Comparison of ENCODE assay signal across 8 cellular contexts in genomic region chr11:31817621-31818493, GRCh38. TPM values are rescaled to one million over a fixed set of nuclear protein-coding genes. Genes with fewer than 3 reads are reported as not detected.
DNase-seq lines count a peak whose midpoint lies in the region; ATAC-seq, FAIRE-seq and TF ChIP-seq lines count a peak whose summit lies in the region.

No MANE protein-coding gene starts in this region.

- H3K79me2 ChIP-seq in keratinocyte (ENCODE audit: control insufficient read depth, insufficient read depth, low read length): no peaks in the 10 kb centered on the region

- H3K9me3 Mint-ChIP-seq in stimulated activated naive B cell treated with anti-CD40 and anti-IgM and Interleukin-4, amounts not matched to agents 10 μg/mL and 1 μg/mL and 100 μg/mL, for 72 hours: peaks cover 0 to 12% of the 10 kb centered on the region in 2 donors
- peaks cover 0 to 45% (median 30%) of the 10 kb centered on the region in 7 donors for H3K9me3 Mint-ChIP-seq in CD14-positive monocyte

- H3K36me3 Mint-ChIP-seq in stimulated activated naive B cell treated with anti-CD40 and anti-IgM and Interleukin-4, amounts not matched to agents 10 μg/mL and 1 μg/mL and 100 μg/mL, for 72 hours: peaks cover 5 to 6% of the 10 kb centered on the region in 2 donors
- peaks cover 0 to 4% of the 10 kb centered on the region in 2 donors for H3K36me3 Mint-ChIP-seq in CD14-positive monocyte

- H3K36me3 ChIP-seq in keratinocyte (ENCODE audit: control insufficient read depth in 2 of 2, extremely low read depth in 1 of 2, insufficient read depth in 2 of 2, low read length in 2 of 2): no peaks in the 10 kb centered on the region

- ATAC-seq in stimulated activated naive B cell treated with anti-CD40 and anti-IgM and Interleukin-4, amounts not matched to agents 10 μg/mL and 1 μg/mL and 100 μg/mL, for 72 hours (replicated peaks): no peak
- ATAC-seq in GM18858 (IDR thresholded peaks at IDR 0.05; ENCODE audit: unreplicated experiment): no peak

- H3K4me3 ChIP-seq in keratinocyte (ENCODE audit: control insufficient read depth in 2 of 3, extremely low read depth in 1 of 3, insufficient read depth in 2 of 3, low read depth in 1 of 3, low read length in 3 of 3): peak overlapping the region; percentile 6 to 53 (median 39)

- peaks cover 21 to 59% of the 10 kb centered on the region in 2 donors for H3K4me1 Mint-ChIP-seq in stimulated activated naive B cell treated with anti-CD40 and anti-IgM and Interleukin-4, amounts not matched to agents 10 μg/mL and 1 μg/mL and 100 μg/mL, for 72 hours
- peaks cover 32% of the 10 kb centered on the region for H3K4me1 Mint-ChIP-seq in CD14-positive monocyte

- H3K4me3 Mint-ChIP-seq in stimulated activated naive B cell treated with anti-CD40 and anti-IgM and Interleukin-4, amounts not matched to agents 10 μg/mL and 1 μg/mL and 100 μg/mL, for 72 hours: peak overlapping the region in 1 of 2 donors; percentile 60
- peak overlapping the region in 1 of 2 donors; percentile 86 for H3K4me3 Mint-ChIP-seq in CD14-positive monocyte

- H3K4me1 ChIP-seq in keratinocyte (ENCODE audit: control insufficient read depth, extremely low read depth, insufficient read depth, low read length): peaks cover 21% of the 10 kb centered on the region

- intact Hi-C loops in CD14-positive monocyte (cut with micrococcal nuclease): no loop called here

- dilution Hi-C loops in keratinocyte (cut with MboI; ENCODE audit: extremely low pct_ligation_motif_present, low sequenced_read_pairs): no loop called here

- H3K9me3 ChIP-seq in keratinocyte (ENCODE audit: control insufficient read depth, low read depth, low read length): no peaks in the 10 kb centered on the region

- FAIRE-seq in keratinocyte (lab: Jason Lieb, UNC): no peak

- no peak overlapping the region for H3K9ac ChIP-seq in keratinocyte (ENCODE audit: control insufficient read depth, extremely low read depth, insufficient read depth, low read length)

- DNase-seq in activated CD8-positive, alpha-beta memory T cell treated with anti-CD3 and anti-CD28 coated beads for 24 hours: peak; percentile 60
- no peak for DNase-seq in activated CD8-positive, alpha-beta memory T cell treated with anti-CD3 and anti-CD28 coated beads, Interleukin-2, amount 50 U/mL, for 48 hours
- peak; percentile 85 for DNase-seq in astrocyte of the hippocampus (ENCODE audit: low read depth, low spot score)
- no peak for DNase-seq in keratinocyte (ENCODE audit: low read depth, low spot score)
- DNase-seq in stimulated activated naive B cell treated with anti-CD40 and anti-IgM and Interleukin-4, amounts not matched to agents 10 μg/mL and 1 μg/mL and 100 μg/mL, for 72 hours: no peak
- no peak for DNase-seq in CD14-positive monocyte (ENCODE audit: low spot score)
- no peak for DNase-seq in NCI-H526 treated with DMSO at 0.1 percent for 48 hours (lab: John Stamatoyannopoulos, UW)

- no peaks in the 10 kb centered on the region for H3K9me1 ChIP-seq in keratinocyte (ENCODE audit: control insufficient read depth, extremely low read depth, insufficient read depth, low read length)

- peak overlapping the region; percentile 73 for H3K27ac Mint-ChIP-seq in stimulated activated naive B cell treated with anti-CD40 and anti-IgM and Interleukin-4, amounts not matched to agents 10 μg/mL and 1 μg/mL and 100 μg/mL, for 72 hours
- no peak overlapping the region for H3K27ac Mint-ChIP-seq in CD14-positive monocyte

- H3K27me3 Mint-ChIP-seq in stimulated activated naive B cell treated with anti-CD40 and anti-IgM and Interleukin-4, amounts not matched to agents 10 μg/mL and 1 μg/mL and 100 μg/mL, for 72 hours: peaks cover 63 to 77% of the 10 kb centered on the region in 2 donors
- peaks cover 91 to 100% (median 95%) of the 10 kb centered on the region in 3 donors for H3K27me3 Mint-ChIP-seq in CD14-positive monocyte (ENCODE audit: low read depth in 3 of 3)

- no peak for TF ChIP-seq CTCF in keratinocyte (optimal IDR thresholded peaks at IDR 0.05 in 1 of 3, IDR thresholded peaks at IDR 0.05 in 1 of 3, conservative IDR thresholded peaks at IDR 0.05 in 1 of 3; ENCODE audit: extremely low read depth in 1 of 3, insufficient read depth in 2 of 3, low read length in 3 of 3)
- TF ChIP-seq CTCF in CD14-positive monocyte (IDR thresholded peaks at IDR 0.05): no peak

- peaks cover 100% of the 10 kb centered on the region for H3K27me3 ChIP-seq in keratinocyte (ENCODE audit: control insufficient read depth, extremely low read depth, insufficient read depth, low read length)

- no peak overlapping the region for H2AFZ ChIP-seq in keratinocyte (ENCODE audit: control insufficient read depth, low read length)

- H4K20me1 ChIP-seq in keratinocyte (ENCODE audit: control insufficient read depth, extremely low read depth, insufficient read depth, low read length): peaks cover 9% of the 10 kb centered on the region

- H3K4me2 ChIP-seq in keratinocyte (ENCODE audit: control insufficient read depth, extremely low read depth, insufficient read depth, low read depth, low read length): peak overlapping the region; percentile 67

- no peak overlapping the region for H3K27ac ChIP-seq in keratinocyte (ENCODE audit: control insufficient read depth, insufficient read depth, low read length)

RNA-seq across cellular contexts. Expression of gene PAX6, which starts 6.7 kb away (rescaled TPM):
- polyA plus RNA-seq in keratinocyte (0.12 to 0.15 TPM in 2 of 3 replicates, not detected in the other), CD14-positive monocyte (not detected)
- not detected for polyA plus RNA-seq in keratinocyte (2011; ENCODE audit: low read depth)
- not detected in 2 replicates for polyA plus RNA-seq in keratinocyte (2011; cell fraction: cytosol; rRNA removed)
- polyA plus RNA-seq in keratinocyte (2011; cell fraction: nucleus; rRNA removed): 0.15 and 0.23 TPM in 2 replicates
- not detected in 2 replicates for polyA plus RNA-seq in keratinocyte (2012; ENCODE audit: low replicate concordance)
- not detected in 3 replicates for polyA minus RNA-seq in keratinocyte
- not detected for polyA minus RNA-seq in keratinocyte (2011; cell fraction: cytosol; rRNA and poly(A)+ RNA removed)
- polyA minus RNA-seq in keratinocyte (2011; cell fraction: nucleus; rRNA and poly(A)+ RNA removed): not detected in 2 replicates

Comparison
In these comparisons a context has a peak if more than half of its experiments do, and no peak if none do; other contexts are left out.
1. DNase-seq: peak in activated CD8-positive, alpha-beta memory T cell treated with anti-CD3 and anti-CD28 coated beads for 24 hours (single experiment) and astrocyte of the hippocampus (single experiment); none in activated CD8-positive, alpha-beta memory T cell treated with anti-CD3 and anti-CD28 coated beads, Interleukin-2, amount 50 U/mL, for 48 hours (single experiment), keratinocyte (single experiment), stimulated activated naive B cell treated with anti-CD40 and anti-IgM and Interleukin-4, amounts not matched to agents 10 μg/mL and 1 μg/mL and 100 μg/mL, for 72 hours (single experiment), CD14-positive monocyte (single experiment) and NCI-H526 treated with DMSO at 0.1 percent for 48 hours (single experiment).